Comparison of ENCODE assay signal across 24 cellular contexts in genomic region chr9:114214686-114215397, GRCh38. TPM values are rescaled to one million over a fixed set of nuclear protein-coding genes. Genes with fewer than 3 reads are reported as not detected.
A peak's percentile ranks its signal among the peaks of the same experiment; 100 is the strongest.
DNase-seq lines count a peak whose midpoint lies in the region; ATAC-seq and TF ChIP-seq lines count a peak whose summit lies in the region.
"Had no signal": no experiment of that assay in that cellular context is flagged by ENCODE, and none has a peak within 500 bp of the region (broad histone marks: within the 10 kb centered on the region; RNA-seq: fewer than 3 reads in every experiment).

No MANE protein-coding gene starts in this region.

- CTCF ChIA-PET in RWPE1 (lab: Yijun Ruan, JAX), result interaction anchor here (0.5 to 1.4 kb wide), 5 partner anchors 42 to 629 kb away, joined by 3 to 5 read pairs (median 3); no protein-coding TSS in a partner anchor

- H3K4me1 ChIP-seq in right cardiac atrium (ENCODE audit: control insufficient read depth, insufficient read depth, low read length) (peaks cover 16% of the 10 kb centered on the region), thoracic aorta (ENCODE audit: control insufficient read depth in 1 of 2, low read depth in 2 of 2) (peaks cover 24 to 47% of the 10 kb centered on the region in 2 donors)

- DNase-seq in RWPE1 (ENCODE audit: low spot score) (no peak), epithelial cell of esophagus (ENCODE audit: low read depth) (peak; percentile 65), right cardiac atrium (peak in 2 of 3 donors; percentile 83 to 86), thoracic aorta (ENCODE audit: low spot score) (no peak), KG1 (lab: John Stamatoyannopoulos, UW) (no peak), dedifferentiated amniotic fluid mesenchymal stem cell (ENCODE audit: extremely low spot score) (no peak)
- DNase-seq: activated CD4-positive, alpha-beta T cell treated with anti-CD3 and anti-CD28 coated beads, Interleukin-2, amount 50 U/mL, for 48 hours; activated naive CD4-positive, alpha-beta T cell treated with anti-CD3 and anti-CD28 coated beads for 36 hours; DMS79; GDM1; MM.1S; NCI-H1417 treated with DMSO at 0.1 percent for 48 hours; NCI-H2081 treated with DMSO at 0.1 percent for 48 hours; NCI-H226; NCI-H748 treated with DMSO at 0.1 percent for 48 hours; small intestine; stimulated activated CD8-positive, alpha-beta memory T cell treated with anti-CD3 and anti-CD28 coated beads, Interleukin-4, amount 100 ng/mL, for 48 hours; stimulated activated naive CD8-positive, alpha-beta T cell treated with anti-CD3 and anti-CD28 coated beads, Interleukin-15, amount 100 ng/mL, for 72 hours; trophoblast cell had no signal

- no peak overlapping the region for H3K4me3 ChIP-seq in epithelial cell of esophagus (ENCODE audit: low read length)
- no peak overlapping the region for H3K4me3 ChIP-seq in right cardiac atrium (ENCODE audit: low read length)
- no peak overlapping the region for H3K4me3 ChIP-seq in thoracic aorta
- H3K4me3 ChIP-seq: BLaER1 treated with 17β-estradiol and CSF1 and Interleukin-3, amounts not matched to agents 10 nM and 100 nM; cardiac muscle cell; K562; SK-N-MC had no signal

- H3K9me3 ChIP-seq in right cardiac atrium (ENCODE audit: control insufficient read depth, low read length) (no peaks in the 10 kb centered on the region), thoracic aorta (no peaks in the 10 kb centered on the region)
- H3K9me3 ChIP-seq: BLaER1 treated with 17β-estradiol and CSF1 and Interleukin-3, amounts not matched to agents 10 nM and 100 nM had no signal

- intact Hi-C loops in right cardiac atrium (cut with DNase I), result no loop called here

- H3K36me3 ChIP-seq in thoracic aorta, result peaks cover 3% of the 10 kb centered on the region
- H3K36me3 ChIP-seq: cardiac muscle cell had no signal

- H3K27me3 ChIP-seq in right cardiac atrium (ENCODE audit: control insufficient read depth, insufficient read depth), result no peaks in the 10 kb centered on the region
- no peaks in the 10 kb centered on the region for H3K27me3 ChIP-seq in thoracic aorta (replicated peaks; ENCODE audit: insufficient read depth)
- H3K27me3 ChIP-seq: BLaER1 treated with 17β-estradiol and CSF1 and Interleukin-3, amounts not matched to agents 10 nM and 100 nM; cardiac muscle cell had no signal

- H3K27ac ChIP-seq in RWPE1, result peak overlapping the region; percentile 50
- no peak overlapping the region for H3K27ac ChIP-seq in right cardiac atrium (ENCODE audit: low read length)
- H3K27ac ChIP-seq in thoracic aorta, result peak overlapping the region; percentile 76 to 79
- H3K27ac ChIP-seq: BLaER1 treated with 17β-estradiol and CSF1 and Interleukin-3, amounts not matched to agents 10 nM and 100 nM; SK-N-MC had no signal

- TF ChIP-seq CTCF in RWPE1 (conservative IDR thresholded peaks at IDR 0.05; ENCODE audit: low read depth) (no peak), epithelial cell of esophagus (IDR thresholded peaks at IDR 0.05; ENCODE audit: insufficient read depth, low read depth, low read length, missing control alignments) (no peak), thoracic aorta (IDR thresholded peaks at IDR 0.05) (no peak)

- POLR2A ChIA-PET in RWPE1 (lab: Yijun Ruan, JAX; ENCODE audit: low non-redundant PET), result no interaction called here

- WGBS in right cardiac atrium, result 63% methylated on average over 7 of the region's 7 CpGs

- ATAC-seq in right cardiac atrium (peak; percentile 28 to 70), thoracic aorta (ENCODE audit: insufficient number of reproducible peaks, low FRiP score, low read depth) (no peak), HG02610 (IDR thresholded peaks at IDR 0.05; ENCODE audit: unreplicated experiment) (no peak)
- ATAC-seq: K562; stimulated activated naive CD8-positive, alpha-beta T cell treated with anti-CD3 and anti-CD28 coated beads, Interleukin-15, amount 100 ng/mL, for 72 hours had no signal

RNA-seq across cellular contexts. Expression of gene COL27A1, which starts 59.5 kb away (rescaled TPM):
- total RNA-seq in right cardiac atrium (1 to 10 TPM; 2.6 to 8.4 (median 7.1) TPM), thoracic aorta (10 to 100 TPM; 18.5 to 57.1 TPM)
- 10.3 TPM for polyA plus RNA-seq in right cardiac atrium
- polyA plus RNA-seq: K562 had no signal

Comparison
In these comparisons a context has a peak if more than half of its experiments do, and no peak if none do; other contexts are left out.
1. DNase-seq: peak in epithelial cell of esophagus (single experiment) and right cardiac atrium (2 of 3); none in RWPE1 (single experiment), thoracic aorta (single experiment), KG1 (single experiment) and dedifferentiated amniotic fluid mesenchymal stem cell (single experiment).
2. ATAC-seq: peak in right cardiac atrium (2 of 2); none in thoracic aorta (single experiment) and HG02610 (single experiment).